In genomic region chr4:141802324-141802723, GRCh38 we compare ENCODE assay signal across 15 cellular contexts.
A peak's percentile ranks its signal among the peaks of the same experiment; 100 is the strongest.
DNase-seq lines count a peak whose midpoint lies in the region; ATAC-seq and TF ChIP-seq lines count a peak whose summit lies in the region.
"Had no signal": no experiment of that assay in that cellular context is flagged by ENCODE, and none has a peak within 500 bp of the region (broad histone marks: within the 10 kb centered on the region; RNA-seq: fewer than 3 reads in every experiment).

No MANE protein-coding gene starts in this region.

- peak; percentile 80 for DNase-seq in GM04503 (ENCODE audit: low read depth)
- DNase-seq in SJSA1 (ENCODE audit: low read depth in 1 of 2, low spot score in 2 of 2), result peak in 1 of 2 experiments; percentile 61
- peak; percentile 80 for DNase-seq in fibroblast of the aortic adventitia (ENCODE audit: low read depth)
- no peak for DNase-seq in transverse colon
- DNase-seq in putamen (ENCODE audit: low spot score), result no peak
- DNase-seq in amniotic stem cell (lab: John Stamatoyannopoulos, UW), result no peak
- no peak for DNase-seq in activated naive CD8-positive, alpha-beta T cell treated with anti-CD3 and anti-CD28 coated beads, Interleukin-2, amount 50 U/mL, for 24 hours
- DNase-seq: activated CD8-positive, alpha-beta memory T cell treated with anti-CD3 and anti-CD28 coated beads for 24 hours; activated effector memory CD4-positive, alpha-beta T cell treated with anti-CD3 and anti-CD28 coated beads, Interleukin-2, amount 50 U/mL, for 16 hours; central memory CD4-positive, alpha-beta T cell; DMS153; hippocampal formation; stimulated activated naive CD8-positive, alpha-beta T cell treated with anti-CD3 and anti-CD28 coated beads, Interleukin-15, amount 100 ng/mL, for 72 hours had no signal

- TF ChIP-seq EP300 in transverse colon (IDR thresholded peaks at IDR 0.05; ENCODE audit: low read depth), result no peak

- TF ChIP-seq CTCF in fibroblast of the aortic adventitia (IDR thresholded peaks at IDR 0.05; ENCODE audit: insufficient read depth, low read length), result no peak
- TF ChIP-seq CTCF in transverse colon (IDR thresholded peaks at IDR 0.05), result no peak

- H3K27ac ChIP-seq in SJSA1 (peak overlapping the region; percentile 68), transverse colon (no peak overlapping the region)
- H3K27ac ChIP-seq: skin epidermis had no signal

- no peaks in the 10 kb centered on the region for H3K9me3 ChIP-seq in SJSA1 (replicated peaks)
- no peaks in the 10 kb centered on the region for H3K9me3 ChIP-seq in transverse colon

- intact Hi-C loops in transverse colon (cut with DNase I; ENCODE audit: low total_unique reads), result no loop called here

- in situ Hi-C loops in transverse colon (cut with MboI; ENCODE audit: low pct_ligation_motif_present in 1 of 4, low pct_unique_long_range_greater_than_20kb in 1 of 4, low sequenced_read_pairs in 3 of 4), result no loop called here

- no peaks in the 10 kb centered on the region for H3K9me3 Mint-ChIP-seq in activated naive CD8-positive, alpha-beta T cell treated with anti-CD3 and anti-CD28 coated beads, Interleukin-2, amount 50 U/mL, for 24 hours
- H3K9me3 Mint-ChIP-seq: nephron; stimulated activated naive CD8-positive, alpha-beta T cell treated with anti-CD3 and anti-CD28 coated beads, Interleukin-15, amount 100 ng/mL, for 72 hours had no signal

- H3K27me3 Mint-ChIP-seq in activated naive CD8-positive, alpha-beta T cell treated with anti-CD3 and anti-CD28 coated beads, Interleukin-2, amount 50 U/mL, for 24 hours, result no peaks in the 10 kb centered on the region
- H3K27me3 Mint-ChIP-seq: stimulated activated naive CD8-positive, alpha-beta T cell treated with anti-CD3 and anti-CD28 coated beads, Interleukin-15, amount 100 ng/mL, for 72 hours had no signal

- H3K4me1 Mint-ChIP-seq in activated naive CD8-positive, alpha-beta T cell treated with anti-CD3 and anti-CD28 coated beads, Interleukin-2, amount 50 U/mL, for 24 hours, result peaks cover 3% of the 10 kb centered on the region
- H3K4me1 Mint-ChIP-seq: nephron; stimulated activated naive CD8-positive, alpha-beta T cell treated with anti-CD3 and anti-CD28 coated beads, Interleukin-15, amount 100 ng/mL, for 72 hours had no signal

- H3K4me3 ChIP-seq in SJSA1 (no peak overlapping the region), fibroblast of the aortic adventitia (ENCODE audit: low read depth, low read length) (no peak overlapping the region), transverse colon (no peak overlapping the region)
- H3K4me3 ChIP-seq: skin epidermis had no signal

- H3K36me3 ChIP-seq in SJSA1 (no peaks in the 10 kb centered on the region), transverse colon (no peaks in the 10 kb centered on the region)

- TF ChIP-seq POLR2A in transverse colon (IDR thresholded peaks at IDR 0.05), result no peak

- no peak overlapping the region for H3K27ac Mint-ChIP-seq in activated naive CD8-positive, alpha-beta T cell treated with anti-CD3 and anti-CD28 coated beads, Interleukin-2, amount 50 U/mL, for 24 hours
- H3K27ac Mint-ChIP-seq: nephron; stimulated activated naive CD8-positive, alpha-beta T cell treated with anti-CD3 and anti-CD28 coated beads, Interleukin-15, amount 100 ng/mL, for 72 hours had no signal

- H3K4me1 ChIP-seq in SJSA1 (replicated peaks) (peaks cover 15% of the 10 kb centered on the region), transverse colon (no peaks in the 10 kb centered on the region)

- 85 to 89% methylated on average over 1 of the region's 1 CpG for WGBS in transverse colon (ENCODE audit: low coverage in 1 of 2), 2 donors

- no peaks in the 10 kb centered on the region for H3K36me3 Mint-ChIP-seq in activated naive CD8-positive, alpha-beta T cell treated with anti-CD3 and anti-CD28 coated beads, Interleukin-2, amount 50 U/mL, for 24 hours (ENCODE audit: low read depth)

- H3K27me3 ChIP-seq in SJSA1 (replicated peaks) (no peaks in the 10 kb centered on the region), transverse colon (no peaks in the 10 kb centered on the region)

- no peak for ATAC-seq in activated naive CD8-positive, alpha-beta T cell treated with anti-CD3 and anti-CD28 coated beads, Interleukin-2, amount 50 U/mL, for 24 hours
- ATAC-seq: stimulated activated naive CD8-positive, alpha-beta T cell treated with anti-CD3 and anti-CD28 coated beads, Interleukin-15, amount 100 ng/mL, for 72 hours had no signal

- H3K4me3 Mint-ChIP-seq in activated naive CD8-positive, alpha-beta T cell treated with anti-CD3 and anti-CD28 coated beads, Interleukin-2, amount 50 U/mL, for 24 hours, result no peak overlapping the region
- H3K4me3 Mint-ChIP-seq: nephron; stimulated activated naive CD8-positive, alpha-beta T cell treated with anti-CD3 and anti-CD28 coated beads, Interleukin-15, amount 100 ng/mL, for 72 hours had no signal

Comparison
In these comparisons a context has a peak if more than half of its experiments do, and no peak if none do; other contexts are left out.
1. DNase-seq: peak in GM04503 (single experiment) and fibroblast of the aortic adventitia (single experiment); none in transverse colon (single experiment), putamen (single experiment), amniotic stem cell (single experiment) and activated naive CD8-positive, alpha-beta T cell treated with anti-CD3 and anti-CD28 coated beads, Interleukin-2, amount 50 U/mL, for 24 hours (single experiment).